In genomic region chr19:55546822-55547614, GRCh38 we compare ENCODE assay signal across 10 cellular contexts. TPM values are rescaled to one million over a fixed set of nuclear protein-coding genes. Genes with fewer than 3 reads are reported as not detected.
A peak's percentile ranks its signal among the peaks of the same experiment; 100 is the strongest.
DNase-seq lines count a peak whose midpoint lies in the region; ATAC-seq, FAIRE-seq and TF ChIP-seq lines count a peak whose summit lies in the region.
"Had no signal": no experiment of that assay in that cellular context is flagged by ENCODE, and none has a peak within 500 bp of the region (broad histone marks: within the 10 kb centered on the region; RNA-seq: fewer than 3 reads in every experiment).

No MANE protein-coding gene starts in this region.

- no peak overlapping the region for H3K18ac ChIP-seq in mesenchymal stem cell (ENCODE audit: low read depth in 1 of 2, low read length in 2 of 2)

- no peaks in the 10 kb centered on the region for H3K9me3 ChIP-seq in mesenchymal stem cell (ENCODE audit: control insufficient read depth, low read length)

- H3K27ac ChIP-seq in coronary artery (peak overlapping the region in 1 of 2 donors; percentile 52), mesenchymal stem cell (ENCODE audit: low read length, poor library complexity, severe bottlenecking) (peak overlapping the region; percentile 1)

- H3K4me3 ChIP-seq in coronary artery = no peak overlapping the region
- H3K4me3 ChIP-seq in mesenchymal stem cell (ENCODE audit: insufficient read depth in 1 of 2, low read depth in 1 of 2, low read length in 2 of 2) = peak overlapping the region in 1 of 2 experiments; percentile 53

- H3K4me1 Mint-ChIP-seq in stimulated activated effector memory CD8-positive, alpha-beta T cell treated with anti-CD3 and anti-CD28 coated beads, Interleukin-12 subunit alpha, Interleukin-12 subunit beta, amount 100 ng/mL, for 72 hours = no peaks in the 10 kb centered on the region

- no peak overlapping the region for H4K91ac ChIP-seq in mesenchymal stem cell (ENCODE audit: low read length)

- H3K27me3 ChIP-seq in mesenchymal stem cell (ENCODE audit: control insufficient read depth in 1 of 2, insufficient read depth in 1 of 2, low read length in 2 of 2) = peaks cover 0 to 10% of the 10 kb centered on the region in 2 experiments

- peak; percentile 51 for FAIRE-seq in HTR-8/SVneo (lab: Jason Lieb, UNC)

- WGBS in mesenchymal stem cell = 62% methylated on average over 17 of the region's 17 CpGs

- peaks cover 3% of the 10 kb centered on the region for H3K9me3 Mint-ChIP-seq in stimulated activated effector memory CD8-positive, alpha-beta T cell treated with anti-CD3 and anti-CD28 coated beads, Interleukin-12 subunit alpha, Interleukin-12 subunit beta, amount 100 ng/mL, for 72 hours
- H3K9me3 Mint-ChIP-seq: effector memory CD8-positive, alpha-beta T cell had no signal

- no peak for TF ChIP-seq CTCF in coronary artery (IDR thresholded peaks at IDR 0.05)

- H2BK5ac ChIP-seq in mesenchymal stem cell (ENCODE audit: low read depth, low read length, poor library complexity, severe bottlenecking) = no peak overlapping the region

- no peak overlapping the region for H4K8ac ChIP-seq in mesenchymal stem cell (ENCODE audit: low read length)

- no peak for ATAC-seq in stimulated activated effector memory CD8-positive, alpha-beta T cell treated with anti-CD3 and anti-CD28 coated beads, Interleukin-12 subunit alpha, Interleukin-12 subunit beta, amount 100 ng/mL, for 72 hours
- ATAC-seq in HG03439 (IDR thresholded peaks at IDR 0.05; ENCODE audit: unreplicated experiment) = no peak
- ATAC-seq: effector memory CD8-positive, alpha-beta T cell had no signal

- no peak overlapping the region for H3K14ac ChIP-seq in mesenchymal stem cell (ENCODE audit: low read length in 2 of 2)

- no peaks in the 10 kb centered on the region for H3K79me1 ChIP-seq in mesenchymal stem cell (replicated peaks; ENCODE audit: low read length, poor library complexity, severe bottlenecking)

- no peak overlapping the region for H3K4ac ChIP-seq in mesenchymal stem cell (ENCODE audit: low read depth in 1 of 2, low read length in 2 of 2)

- H2BK120ac ChIP-seq in mesenchymal stem cell (ENCODE audit: low read depth, low read length) = no peak overlapping the region

- no peak overlapping the region for H2BK12ac ChIP-seq in mesenchymal stem cell (ENCODE audit: low read length in 2 of 2)

- peaks cover 37% of the 10 kb centered on the region for H3K4me1 ChIP-seq in mesenchymal stem cell (ENCODE audit: control insufficient read depth, insufficient read depth, low read depth, low read length)

- no peak overlapping the region for H3K27ac Mint-ChIP-seq in stimulated activated effector memory CD8-positive, alpha-beta T cell treated with anti-CD3 and anti-CD28 coated beads, Interleukin-12 subunit alpha, Interleukin-12 subunit beta, amount 100 ng/mL, for 72 hours

- no peaks in the 10 kb centered on the region for H3K36me3 Mint-ChIP-seq in stimulated activated effector memory CD8-positive, alpha-beta T cell treated with anti-CD3 and anti-CD28 coated beads, Interleukin-12 subunit alpha, Interleukin-12 subunit beta, amount 100 ng/mL, for 72 hours

- H2AK5ac ChIP-seq in mesenchymal stem cell (ENCODE audit: low read length, severe bottlenecking) = peak overlapping the region; percentile 45

- no peak overlapping the region for H3K4me2 ChIP-seq in mesenchymal stem cell (ENCODE audit: low read length, poor library complexity, severe bottlenecking)

- no peaks in the 10 kb centered on the region for H3K36me3 ChIP-seq in mesenchymal stem cell (ENCODE audit: control insufficient read depth in 1 of 2, insufficient read depth in 2 of 2, low read depth in 1 of 2, low read length in 2 of 2)

- H3K23ac ChIP-seq in mesenchymal stem cell (ENCODE audit: low read length in 2 of 2) = no peak overlapping the region

- no peak overlapping the region for H3K4me3 Mint-ChIP-seq in stimulated activated effector memory CD8-positive, alpha-beta T cell treated with anti-CD3 and anti-CD28 coated beads, Interleukin-12 subunit alpha, Interleukin-12 subunit beta, amount 100 ng/mL, for 72 hours
- H3K4me3 Mint-ChIP-seq: effector memory CD8-positive, alpha-beta T cell had no signal

- peak overlapping the region; percentile 45 for H2BK15ac ChIP-seq in mesenchymal stem cell (ENCODE audit: low read depth, poor library complexity, severe bottlenecking)

- H3K9ac ChIP-seq in mesenchymal stem cell (ENCODE audit: low read length) = peak overlapping the region; percentile 80

- H2AFZ ChIP-seq in mesenchymal stem cell (ENCODE audit: low read depth, low read length) = no peak overlapping the region

- DNase-seq in A172 (ENCODE audit: low spot score) = peak; percentile 81
- DNase-seq in HTR-8/SVneo (ENCODE audit: insufficient read length, low spot score) = no peak
- peak; percentile 83 for DNase-seq in coronary artery (ENCODE audit: low spot score)
- peak; percentile 46 for DNase-seq in mesenchymal stem cell
- DNase-seq in NCI-H2107 treated with DMSO at 0.1 percent for 48 hours (lab: John Stamatoyannopoulos, UW; ENCODE audit: unreplicated experiment) = no peak
- no peak for DNase-seq in stimulated activated effector memory CD8-positive, alpha-beta T cell treated with anti-CD3 and anti-CD28 coated beads, Interleukin-12 subunit alpha, Interleukin-12 subunit beta, amount 100 ng/mL, for 72 hours (ENCODE audit: low spot score in 2 of 2)
- DNase-seq in activated gamma-delta T cell (lab: John Stamatoyannopoulos, UW) = no peak
- DNase-seq: COR-L47; effector memory CD8-positive, alpha-beta T cell had no signal

RNA-seq across cellular contexts. Expression of gene SBK3, which starts 1.7 kb away (rescaled TPM):
- total RNA-seq in A172 (2014; rRNA removed; shearing (Covaris generic)) = 0.19 and 0.81 TPM in 2 replicates
- polyA plus RNA-seq in mesenchymal stem cell (2013, experiment 1 of 2) = not detected
- polyA plus RNA-seq in mesenchymal stem cell (2013, experiment 2 of 2) = not detected

RNA-seq across cellular contexts. Expression of gene SBK2, which starts 10.1 kb away (rescaled TPM):
- total RNA-seq in A172 (2014; rRNA removed; shearing (Covaris generic)) = 0.38 TPM in 1 of 2 replicates, not detected in the other
- not detected for polyA plus RNA-seq in mesenchymal stem cell (2013, experiment 1 of 2)
- not detected for polyA plus RNA-seq in mesenchymal stem cell (2013, experiment 2 of 2)

RNA-seq across cellular contexts. Expression of gene ZNF579, which starts 33.6 kb away (rescaled TPM):
- total RNA-seq in A172 (2014; rRNA removed; shearing (Covaris generic)) = 7.9 and 16.6 TPM in 2 replicates
- 25.8 TPM for polyA plus RNA-seq in mesenchymal stem cell (2013, experiment 1 of 2)
- 25.7 TPM for polyA plus RNA-seq in mesenchymal stem cell (2013, experiment 2 of 2)

RNA-seq across cellular contexts. Expression of gene FIZ1, which starts 52.3 kb away (rescaled TPM):
- total RNA-seq in A172 (2014; rRNA removed; shearing (Covaris generic)) = 11.5 and 11.7 TPM in 2 replicates
- polyA plus RNA-seq in mesenchymal stem cell (2013, experiment 1 of 2) = 8.5 TPM
- 8.9 TPM for polyA plus RNA-seq in mesenchymal stem cell (2013, experiment 2 of 2)

RNA-seq across cellular contexts. Expression of gene ZNF524, which starts 53.1 kb away (rescaled TPM):
- 20.0 and 23.7 TPM in 2 replicates for total RNA-seq in A172 (2014; rRNA removed; shearing (Covaris generic))
- polyA plus RNA-seq in mesenchymal stem cell (2013, experiment 1 of 2) = 8.4 TPM
- polyA plus RNA-seq in mesenchymal stem cell (2013, experiment 2 of 2) = 9.2 TPM

Comparison
In these comparisons a context has a peak if more than half of its experiments do, and no peak if none do; other contexts are left out.
1. DNase-seq: peak in A172 (single experiment), coronary artery (single experiment) and mesenchymal stem cell (single experiment); none in HTR-8/SVneo (single experiment), NCI-H2107 treated with DMSO at 0.1 percent for 48 hours (single experiment), stimulated activated effector memory CD8-positive, alpha-beta T cell treated with anti-CD3 and anti-CD28 coated beads, Interleukin-12 subunit alpha, Interleukin-12 subunit beta, amount 100 ng/mL, for 72 hours (0 of 2) and activated gamma-delta T cell (single experiment).